Comparison of ENCODE assay signal across 8 cellular contexts in genomic region chr5:154857091-154857533, GRCh38. TPM values are rescaled to one million over a fixed set of nuclear protein-coding genes. Genes with fewer than 3 reads are reported as not detected.
DNase-seq lines count a peak whose midpoint lies in the region; ATAC-seq and TF ChIP-seq lines count a peak whose summit lies in the region.

No MANE protein-coding gene starts in this region.

- H3K27me3 ChIP-seq in colonic mucosa: no peaks in the 10 kb centered on the region
- no peaks in the 10 kb centered on the region for H3K27me3 ChIP-seq in lower lobe of right lung (ENCODE audit: low read depth)
- H3K27me3 ChIP-seq in stomach smooth muscle (ENCODE audit: control insufficient read depth in 1 of 2, insufficient read depth in 2 of 2, low read length in 2 of 2): no peaks in the 10 kb centered on the region

- H3K9ac ChIP-seq in colonic mucosa (ENCODE audit: low read depth in 2 of 2, low read length in 2 of 2): peak overlapping the region; percentile 84 to 93
- H3K9ac ChIP-seq in stomach smooth muscle (ENCODE audit: low read length in 2 of 2): peak overlapping the region; percentile 77 to 93

- intact Hi-C loops in colonic mucosa (cut with DNase I) (no loop called here), lower lobe of right lung (cut with DNase I) (no loop called here)

- H3K27ac ChIP-seq in 22Rv1 (peak overlapping the region; percentile 98), colonic mucosa (peak overlapping the region; percentile 99), lower lobe of right lung (peak overlapping the region; percentile 100), stomach smooth muscle (ENCODE audit: low read length) (peak overlapping the region; percentile 96)

- H3K9me3 ChIP-seq in colonic mucosa: no peaks in the 10 kb centered on the region
- no peaks in the 10 kb centered on the region for H3K9me3 ChIP-seq in lower lobe of right lung
- no peaks in the 10 kb centered on the region for H3K9me3 ChIP-seq in stomach smooth muscle (ENCODE audit: control insufficient read depth in 2 of 2, low read length in 2 of 2)

- DNase-seq in colonic mucosa (no peak), lower lobe of right lung (no peak), SK-N-DZ (ENCODE audit: low spot score) (no peak)

- TF ChIP-seq POLR2A in GM18505 (IDR thresholded peaks at IDR 0.05; ENCODE audit: borderline replicate concordance, extremely low read depth, insufficient read depth, insufficient read length): no peak

- H3K36me3 ChIP-seq in colonic mucosa (no peaks in the 10 kb centered on the region), lower lobe of right lung (no peaks in the 10 kb centered on the region), stomach smooth muscle (ENCODE audit: control insufficient read depth in 2 of 2, insufficient read depth in 2 of 2, low read length in 2 of 2) (no peaks in the 10 kb centered on the region)

- peaks cover 9% of the 10 kb centered on the region for H3K4me1 ChIP-seq in colonic mucosa
- peaks cover 40% of the 10 kb centered on the region for H3K4me1 ChIP-seq in lower lobe of right lung
- peaks cover 24% of the 10 kb centered on the region for H3K4me1 ChIP-seq in stomach smooth muscle (ENCODE audit: control insufficient read depth, insufficient read depth, low read length)

- ATAC-seq in GM18505 (IDR thresholded peaks at IDR 0.05; ENCODE audit: unreplicated experiment) (peak; percentile 22), HG03095 (IDR thresholded peaks at IDR 0.05; ENCODE audit: unreplicated experiment) (peak; percentile 26), SK-N-SH treated with all-trans-retinoic acid at 6 μM for 48 hours (peak; percentile 2), lower lobe of right lung (peak; percentile 83 to 84)

- H3K4me3 ChIP-seq in colonic mucosa (peak overlapping the region; percentile 78), lower lobe of right lung (peak overlapping the region; percentile 76), stomach smooth muscle (ENCODE audit: low read length in 2 of 2) (peak overlapping the region; percentile 90 to 93)

- no peak for TF ChIP-seq CTCF in 22Rv1 (IDR thresholded peaks at IDR 0.05)
- no peak for TF ChIP-seq CTCF in colonic mucosa (IDR thresholded peaks at IDR 0.05)
- no peak for TF ChIP-seq CTCF in lower lobe of right lung (IDR thresholded peaks at IDR 0.05)

TF ChIP-seq in SK-N-SH treated with all-trans-retinoic acid at 6 μM for 48 hours, 23 proteins besides CTCF, POLR2A, EP300 and RAD21:
- TF ChIP-seq ZNF565 (CRISPR knock-in tag; conservative IDR thresholded peaks at IDR 0.05; ENCODE audit: low read depth) (no peak), ZFP3 (CRISPR knock-in tag; IDR thresholded peaks at IDR 0.05) (no peak), PATZ1 (CRISPR knock-in tag; IDR thresholded peaks at IDR 0.05; ENCODE audit: borderline replicate concordance) (no peak), ZFP30 (CRISPR knock-in tag; IDR thresholded peaks at IDR 0.05) (no peak), BACH2 (CRISPR knock-in tag; IDR thresholded peaks at IDR 0.05; ENCODE audit: borderline replicate concordance) (no peak)

RNA-seq across cellular contexts. Expression of gene CNOT8, which starts 1.3 kb away (rescaled TPM):
- total RNA-seq in colonic mucosa (10 to 100 TPM; 64.0 to 84.0 TPM), lower lobe of right lung (106 TPM)
- 108 and 151 TPM in 2 replicates for polyA plus RNA-seq in SK-N-DZ (2014; cell fraction: cytosol; rRNA removed)
- polyA plus RNA-seq in SK-N-DZ (2014; cell fraction: nucleus; rRNA removed): 59.7 and 74.1 TPM in 2 replicates

RNA-seq across cellular contexts. Expression of gene FAXDC2, which starts 6.7 kb away (rescaled TPM):
- total RNA-seq in colonic mucosa: 10 to 100 TPM in 1 of 2 donors, 1 to 10 TPM in 1; 7.0 to 20.8 TPM
- total RNA-seq in lower lobe of right lung: 72.7 TPM
- 6.4 and 9.5 TPM in 2 replicates for polyA plus RNA-seq in SK-N-DZ (2014; cell fraction: cytosol; rRNA removed)
- polyA plus RNA-seq in SK-N-DZ (2014; cell fraction: nucleus; rRNA removed): 6.4 and 9.0 TPM in 2 replicates

Comparison
In these comparisons a context has a peak if more than half of its experiments do, and no peak if none do; other contexts are left out.
1. ATAC-seq: peak in every context shown above with its lines; median percentile 84 in lower lobe of right lung; 26 in HG03095; 22 in GM18505; 2 in SK-N-SH treated with all-trans-retinoic acid at 6 μM for 48 hours.